Comparison of ENCODE assay signal across 8 cellular contexts in genomic region chr3:48467473-48468267, GRCh38. TPM values are rescaled to one million over a fixed set of nuclear protein-coding genes. Genes with fewer than 3 reads are reported as not detected.
DNase-seq lines count a peak whose midpoint lies in the region; ATAC-seq lines count a peak whose summit lies in the region.

No MANE protein-coding gene starts in this region.

- H3K4me1 Mint-ChIP-seq in T-helper 1 cell treated with Interleukin-12 subunit alpha and Interleukin-12 subunit beta and Interleukin-4 antibody, amounts not matched to agents 30 μg/mL and 1 μg/mL, for 36 hours (ENCODE audit: low read depth) = peaks cover 48% of the 10 kb centered on the region
- H3K4me1 Mint-ChIP-seq in activated T-helper 2 cell treated with anti-CD3 and anti-CD28 coated beads, Interferon-gamma antibody, Interleukin-2, Interleukin-4, amounts not matched to agents 10 μg/mL and 5 μg/mL and 100 μg/mL, durations not matched to agents 14 hours and 24 hours and 36 hours (ENCODE audit: low read depth) = peaks cover 39% of the 10 kb centered on the region

- H3K27me3 ChIP-seq in layer of hippocampus (ENCODE audit: control insufficient read depth, insufficient read depth, low read length) (no peaks in the 10 kb centered on the region), stomach smooth muscle (ENCODE audit: control insufficient read depth in 1 of 2, insufficient read depth in 2 of 2, low read length in 2 of 2) (no peaks in the 10 kb centered on the region)

- DNase-seq in T-helper 1 cell = no peak
- DNase-seq in activated T-helper 2 cell treated with anti-CD3 and anti-CD28 coated beads, Interferon-gamma antibody, Interleukin-2, Interleukin-4, amounts not matched to agents 10 μg/mL and 5 μg/mL and 100 μg/mL, durations not matched to agents 14 hours and 24 hours and 36 hours (ENCODE audit: low spot score) = no peak
- DNase-seq in occipital lobe (lab: John Stamatoyannopoulos, UW) = no peak

- peak overlapping the region; percentile 89 to 95 for H3K9ac ChIP-seq in stomach smooth muscle (ENCODE audit: low read length in 2 of 2)

- H3K27me3 Mint-ChIP-seq in T-helper 1 cell treated with Interleukin-12 subunit alpha and Interleukin-12 subunit beta and Interleukin-4 antibody, amounts not matched to agents 30 μg/mL and 1 μg/mL, for 36 hours (ENCODE audit: low read depth) = no peaks in the 10 kb centered on the region
- H3K27me3 Mint-ChIP-seq in activated T-helper 2 cell treated with anti-CD3 and anti-CD28 coated beads, Interferon-gamma antibody, Interleukin-2, Interleukin-4, amounts not matched to agents 10 μg/mL and 5 μg/mL and 100 μg/mL, durations not matched to agents 14 hours and 24 hours and 36 hours (ENCODE audit: low read depth) = no peaks in the 10 kb centered on the region

- peak overlapping the region; percentile 95 for H3K27ac Mint-ChIP-seq in T-helper 1 cell treated with Interleukin-12 subunit alpha and Interleukin-12 subunit beta and Interleukin-4 antibody, amounts not matched to agents 30 μg/mL and 1 μg/mL, for 36 hours
- peak overlapping the region; percentile 84 for H3K27ac Mint-ChIP-seq in activated T-helper 2 cell treated with anti-CD3 and anti-CD28 coated beads, Interferon-gamma antibody, Interleukin-2, Interleukin-4, amounts not matched to agents 10 μg/mL and 5 μg/mL and 100 μg/mL, durations not matched to agents 14 hours and 24 hours and 36 hours

- H3K4me3 ChIP-seq in stomach smooth muscle (ENCODE audit: low read length in 2 of 2) = peak overlapping the region in 1 of 2 donors; percentile 79

- H3K4me1 ChIP-seq in stomach smooth muscle (ENCODE audit: control insufficient read depth, insufficient read depth, low read length) = peaks cover 69% of the 10 kb centered on the region

- ATAC-seq in GM21786 (IDR thresholded peaks at IDR 0.05; ENCODE audit: unreplicated experiment) (no peak), HG03565 (IDR thresholded peaks at IDR 0.05; ENCODE audit: unreplicated experiment) (no peak)

- peaks cover 41% of the 10 kb centered on the region for H3K36me3 Mint-ChIP-seq in T-helper 1 cell treated with Interleukin-12 subunit alpha and Interleukin-12 subunit beta and Interleukin-4 antibody, amounts not matched to agents 30 μg/mL and 1 μg/mL, for 36 hours (ENCODE audit: low read depth)
- peaks cover 46% of the 10 kb centered on the region for H3K36me3 Mint-ChIP-seq in activated T-helper 2 cell treated with anti-CD3 and anti-CD28 coated beads, Interferon-gamma antibody, Interleukin-2, Interleukin-4, amounts not matched to agents 10 μg/mL and 5 μg/mL and 100 μg/mL, durations not matched to agents 14 hours and 24 hours and 36 hours (ENCODE audit: low read depth)

- H3K36me3 ChIP-seq in stomach smooth muscle (ENCODE audit: control insufficient read depth in 2 of 2, insufficient read depth in 2 of 2, low read length in 2 of 2) = peaks cover 20 to 23% of the 10 kb centered on the region in 2 donors

- intact Hi-C loops in activated T-helper 2 cell treated with anti-CD3 and anti-CD28 coated beads, Interferon-gamma antibody, Interleukin-2, Interleukin-4, amounts not matched to agents 10 μg/mL and 5 μg/mL and 100 μg/mL, durations not matched to agents 14 hours and 24 hours and 36 hours (cut with micrococcal nuclease) = no loop called here

- H3K4me3 Mint-ChIP-seq in T-helper 1 cell treated with Interleukin-12 subunit alpha and Interleukin-12 subunit beta and Interleukin-4 antibody, amounts not matched to agents 30 μg/mL and 1 μg/mL, for 36 hours = peak overlapping the region; percentile 93
- H3K4me3 Mint-ChIP-seq in activated T-helper 2 cell treated with anti-CD3 and anti-CD28 coated beads, Interferon-gamma antibody, Interleukin-2, Interleukin-4, amounts not matched to agents 10 μg/mL and 5 μg/mL and 100 μg/mL, durations not matched to agents 14 hours and 24 hours and 36 hours (ENCODE audit: low read depth) = peak overlapping the region; percentile 94

- H3K27ac ChIP-seq in layer of hippocampus (ENCODE audit: low read depth, low read length) = peak overlapping the region; percentile 100
- H3K27ac ChIP-seq in stomach smooth muscle (ENCODE audit: low read length) = peak overlapping the region; percentile 98

- no peaks in the 10 kb centered on the region for H3K9me3 ChIP-seq in stomach smooth muscle (ENCODE audit: control insufficient read depth in 2 of 2, low read length in 2 of 2)

- no peaks in the 10 kb centered on the region for H3K9me3 Mint-ChIP-seq in T-helper 1 cell treated with Interleukin-12 subunit alpha and Interleukin-12 subunit beta and Interleukin-4 antibody, amounts not matched to agents 30 μg/mL and 1 μg/mL, for 36 hours
- H3K9me3 Mint-ChIP-seq in activated T-helper 2 cell treated with anti-CD3 and anti-CD28 coated beads, Interferon-gamma antibody, Interleukin-2, Interleukin-4, amounts not matched to agents 10 μg/mL and 5 μg/mL and 100 μg/mL, durations not matched to agents 14 hours and 24 hours and 36 hours = no peaks in the 10 kb centered on the region

RNA-seq across cellular contexts. Expression of gene ATRIP, which starts 21.1 kb away (rescaled TPM):
- 16.9 and 17.5 TPM in 2 replicates for total RNA-seq in activated T-helper 2 cell treated with anti-CD3 and anti-CD28 coated beads, Interferon-gamma antibody, Interleukin-2, Interleukin-4, amounts not matched to agents 10 μg/mL and 5 μg/mL and 100 μg/mL, durations not matched to agents 14 hours and 24 hours and 36 hours
- total RNA-seq in occipital lobe = 5.9 TPM

RNA-seq across cellular contexts. Expression of gene TMA7, which starts 27.6 kb away (rescaled TPM):
- 270 and 289 TPM in 2 replicates for total RNA-seq in activated T-helper 2 cell treated with anti-CD3 and anti-CD28 coated beads, Interferon-gamma antibody, Interleukin-2, Interleukin-4, amounts not matched to agents 10 μg/mL and 5 μg/mL and 100 μg/mL, durations not matched to agents 14 hours and 24 hours and 36 hours
- total RNA-seq in occipital lobe = 61.3 TPM

RNA-seq across cellular contexts. Expression of gene CCDC51, which starts 27.8 kb away (rescaled TPM):
- total RNA-seq in activated T-helper 2 cell treated with anti-CD3 and anti-CD28 coated beads, Interferon-gamma antibody, Interleukin-2, Interleukin-4, amounts not matched to agents 10 μg/mL and 5 μg/mL and 100 μg/mL, durations not matched to agents 14 hours and 24 hours and 36 hours = 22.2 and 23.7 TPM in 2 replicates
- 7.5 TPM for total RNA-seq in occipital lobe

RNA-seq across cellular contexts. Expression of gene SHISA5, which starts 36.3 kb away (rescaled TPM):
- total RNA-seq in activated T-helper 2 cell treated with anti-CD3 and anti-CD28 coated beads, Interferon-gamma antibody, Interleukin-2, Interleukin-4, amounts not matched to agents 10 μg/mL and 5 μg/mL and 100 μg/mL, durations not matched to agents 14 hours and 24 hours and 36 hours = 65.6 and 69.5 TPM in 2 replicates
- total RNA-seq in occipital lobe = 72.5 TPM

RNA-seq across cellular contexts. Expression of gene PLXNB1, which starts 37.8 kb away (rescaled TPM):
- 6.8 and 7.0 TPM in 2 replicates for total RNA-seq in activated T-helper 2 cell treated with anti-CD3 and anti-CD28 coated beads, Interferon-gamma antibody, Interleukin-2, Interleukin-4, amounts not matched to agents 10 μg/mL and 5 μg/mL and 100 μg/mL, durations not matched to agents 14 hours and 24 hours and 36 hours
- 26.8 TPM for total RNA-seq in occipital lobe
